Comparison of ENCODE assay signal across 8 cellular contexts in the genomic region with DNA sequence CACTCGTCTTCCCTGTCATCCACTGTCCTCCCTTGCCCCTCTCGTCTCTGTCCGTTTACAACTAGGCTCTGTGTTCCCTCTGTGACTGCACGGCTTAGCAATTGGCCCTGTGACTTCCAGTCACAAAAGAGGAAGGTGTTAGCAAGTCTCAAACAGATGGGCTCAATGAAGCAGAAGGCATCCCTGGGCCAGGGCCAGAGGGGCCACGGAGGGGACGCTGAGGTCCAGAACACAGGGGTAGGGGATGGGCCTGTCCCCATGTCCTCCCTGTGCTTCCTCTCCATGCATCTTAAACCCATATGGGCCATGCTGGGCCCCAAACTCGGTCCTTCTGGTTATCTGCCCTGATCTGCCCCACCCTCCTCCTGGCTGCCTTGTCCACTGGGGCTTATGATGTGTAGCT. TPM values are rescaled to one million over a fixed set of nuclear protein-coding genes. Genes with fewer than 3 reads are reported as not detected.
A peak's percentile ranks its signal among the peaks of the same experiment; 100 is the strongest.
DNase-seq lines count a peak whose midpoint lies in the region; ATAC-seq and TF ChIP-seq lines count a peak whose summit lies in the region.

A gene with protein sequence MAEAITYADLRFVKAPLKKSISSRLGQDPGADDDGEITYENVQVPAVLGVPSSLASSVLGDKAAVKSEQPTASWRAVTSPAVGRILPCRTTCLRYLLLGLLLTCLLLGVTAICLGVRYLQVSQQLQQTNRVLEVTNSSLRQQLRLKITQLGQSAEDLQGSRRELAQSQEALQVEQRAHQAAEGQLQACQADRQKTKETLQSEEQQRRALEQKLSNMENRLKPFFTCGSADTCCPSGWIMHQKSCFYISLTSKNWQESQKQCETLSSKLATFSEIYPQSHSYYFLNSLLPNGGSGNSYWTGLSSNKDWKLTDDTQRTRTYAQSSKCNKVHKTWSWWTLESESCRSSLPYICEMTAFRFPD (minus strand): TSS at position 89 of the 403 bp plus-strand sequence. CDS start 110 bp downstream, outside the sequence.

- H3K27ac Mint-ChIP-seq in HFFc6 (no peak within 1 kb of the TSS), mesothelial cell of epicardium (no peak within 1 kb of the TSS)

- H3K4me3 ChIP-seq in AG04450 (ENCODE audit: low read depth, low read length), result peak within 1 kb of the TSS; percentile 48
- H3K4me3 ChIP-seq in mammary epithelial cell (replicated peaks in 1 of 3; ENCODE audit: insufficient read depth in 1 of 3, low read depth in 2 of 3, low read length in 3 of 3), result peak within 1 kb of the TSS in 2 of 3 experiments; percentile 17 to 39

- H3K9me3 Mint-ChIP-seq in HFFc6, result no peaks in the 10 kb centered on the region
- H3K9me3 Mint-ChIP-seq in mesothelial cell of epicardium, result no peaks in the 10 kb centered on the region

- H3K9ac ChIP-seq in mammary epithelial cell (ENCODE audit: insufficient read depth, low read length), result no peak within 1 kb of the TSS

- dilution Hi-C loops in mammary epithelial cell (cut with HindIII; ENCODE audit: low sequenced_read_pairs), result no loop called here

- in situ Hi-C loops in mammary epithelial cell (cut with MboI; ENCODE audit: low sequenced_read_pairs in 2 of 2), result no loop called here

- intact Hi-C loops in mammary epithelial cell (cut with micrococcal nuclease), result no loop called here

- TF ChIP-seq CTCF in AG04450 (IDR thresholded peaks at IDR 0.05; ENCODE audit: low read depth, low read length), result no peak
- TF ChIP-seq CTCF in HFFc6 (IDR thresholded peaks at IDR 0.05), result no peak
- no peak for TF ChIP-seq CTCF in mammary epithelial cell (conservative IDR thresholded peaks at IDR 0.05 in 1 of 2, IDR thresholded peaks at IDR 0.05 in 1 of 2; ENCODE audit: extremely low read depth in 1 of 2, insufficient read depth in 1 of 2, low read depth in 1 of 2, low read length in 2 of 2)
- no peak for TF ChIP-seq CTCF in mesothelial cell of epicardium (IDR thresholded peaks at IDR 0.05; ENCODE audit: unreplicated experiment)

- peak within 1 kb of the TSS; percentile 89 for H3K4me2 ChIP-seq in mammary epithelial cell (ENCODE audit: insufficient read depth, low read depth, low read length)

- peak within 1 kb of the TSS; percentile 91 for H2AFZ ChIP-seq in mammary epithelial cell (ENCODE audit: low read depth, low read length)

- H3K4me1 ChIP-seq in mammary epithelial cell (ENCODE audit: insufficient read depth, low read length), result no peaks in the 10 kb centered on the region

- CTCF ChIA-PET in AG04450 (lab: Charles Lee) (no interaction called here), mammary epithelial cell (lab: Charles Lee; ENCODE audit: low non-redundant PET) (no interaction called here)

- no TSS peak for BruUV-seq in mammary epithelial cell (replicated peaks; lab: Mats Ljungman, UMichigan)

- H3K27ac ChIP-seq in AG04450 (ENCODE audit: low read depth, low read length) (no peak within 1 kb of the TSS), mammary epithelial cell (ENCODE audit: insufficient read depth, low read depth, low read length) (no peak within 1 kb of the TSS)

- H3K4me1 Mint-ChIP-seq in HFFc6 (ENCODE audit: low read depth), result no peaks in the 10 kb centered on the region
- no peaks in the 10 kb centered on the region for H3K4me1 Mint-ChIP-seq in mesothelial cell of epicardium

- 89% methylated on average over 7 of the region's 7 CpGs for WGBS in mammary epithelial cell (ENCODE audit: low coverage, missing lambda C conversion rate)

- no peaks in the 10 kb centered on the region; the same call in 1 of the 2 replicates for H3K36me3 Mint-ChIP-seq in HFFc6 (ENCODE audit: low read depth)
- H3K36me3 Mint-ChIP-seq in mesothelial cell of epicardium, result no peaks in the 10 kb centered on the region

- ATAC-seq in GM18870 (IDR thresholded peaks at IDR 0.05; ENCODE audit: unreplicated experiment), result no peak
- ATAC-seq in HG02852 (IDR thresholded peaks at IDR 0.05; ENCODE audit: unreplicated experiment), result no peak
- no peak for ATAC-seq in HG03175 (IDR thresholded peaks at IDR 0.05; ENCODE audit: unreplicated experiment)

- no peaks in the 10 kb centered on the region for H4K20me1 ChIP-seq in mammary epithelial cell (ENCODE audit: insufficient read depth, low read length)

- H3K79me2 ChIP-seq in mammary epithelial cell (ENCODE audit: insufficient read depth, low read length), result no peaks in the 10 kb centered on the region

- H3K4me3 Mint-ChIP-seq in HFFc6 (peak within 1 kb of the TSS; percentile 46), mesothelial cell of epicardium (peak within 1 kb of the TSS; percentile 61)

- no peaks in the 10 kb centered on the region; the same call in 1 of the 2 replicates for H3K9me3 ChIP-seq in AG04450 (ENCODE audit: control insufficient read depth, insufficient read depth, low read length)
- H3K9me3 ChIP-seq in mammary epithelial cell (replicated peaks; ENCODE audit: insufficient read depth, low read length), result no peaks in the 10 kb centered on the region

- H3K36me3 ChIP-seq in mammary epithelial cell (ENCODE audit: insufficient read depth, low read length), result no peaks in the 10 kb centered on the region

- H3K27me3 ChIP-seq in AG04450 (ENCODE audit: control insufficient read depth, insufficient read depth, low read length) (peaks cover 46% of the 10 kb centered on the region), mammary epithelial cell (ENCODE audit: insufficient read depth, low read length) (peaks cover 2% of the 10 kb centered on the region)

- POLR2A ChIA-PET in AG04450 (lab: Yijun Ruan, JAX), result no interaction called here

- peaks cover 32% of the 10 kb centered on the region for H3K27me3 Mint-ChIP-seq in HFFc6 (ENCODE audit: insufficient read depth)
- peaks cover 66% of the 10 kb centered on the region for H3K27me3 Mint-ChIP-seq in mesothelial cell of epicardium (ENCODE audit: low read depth)

- DNase-seq in AG04450 (ENCODE audit: low read depth, low spot score) (no peak), HFFc6 (no peak), mammary epithelial cell (no peak), mesothelial cell of epicardium (ENCODE audit: low spot score in 2 of 2, unreplicated experiment in 2 of 2) (no peak)
- DNase-seq in activated CD4-positive, CD25-positive, alpha-beta regulatory T cell treated with anti-CD3 and anti-CD28 coated beads, Interleukin-2, amount 50 U/mL, for 72 hours, result no peak

RNA-seq across cellular contexts. Expression of the gene that starts here (rescaled TPM):
- polyA plus RNA-seq in AG04450 (2011; rRNA removed), result 0.86 and 1.0 TPM in 2 replicates
- polyA minus RNA-seq in AG04450 (2011; rRNA and poly(A)+ RNA removed), result 0.91 and 1.1 TPM in 2 replicates
- under 1 TPM; 0.37 to 0.87 (median 0.49) TPM for total RNA-seq in HFFc6 (2021; fragmentation: NEBNext Ultra II Directional; extraction: Animal tissue kit (Norgen Biotek cat#: 25700))
- total RNA-seq in mammary epithelial cell, result 1 to 10 TPM; 1.5 to 1.7 TPM
- 0.49 TPM for polyA plus RNA-seq in mammary epithelial cell
- not detected for polyA minus RNA-seq in mammary epithelial cell
- 4.2 to 5.2 TPM (median 4.7 TPM) in 3 replicates for total RNA-seq in mesothelial cell of epicardium
